ENCODE assay signal across 9 cellular contexts in genomic region chr17:7336240-7337175, GRCh38. TPM values are rescaled to one million over a fixed set of nuclear protein-coding genes. Genes with fewer than 3 reads are reported as not detected.
A peak's percentile ranks its signal among the peaks of the same experiment; 100 is the strongest.
DNase-seq lines count a peak whose midpoint lies in the region; ATAC-seq lines count a peak whose summit lies in the region.
"Had no signal": no experiment of that assay in that cellular context is flagged by ENCODE, and none has a peak within 500 bp of the region (broad histone marks: within the 10 kb centered on the region; RNA-seq: fewer than 3 reads in every experiment).

Gene ACAP1, plus strand, starts transcription at chr17:7336529. Its CDS starts 206 bp downstream, at chr17:7336735.

- peak within 1 kb of the TSS; percentile 93 for H3K27ac Mint-ChIP-seq in memory B cell

- peaks cover 9% of the 10 kb centered on the region for H3K36me3 Mint-ChIP-seq in memory B cell
- H3K36me3 Mint-ChIP-seq: brain had no signal

- peak within 1 kb of the TSS; percentile 88 for H3K4me3 Mint-ChIP-seq in memory B cell

- in situ Hi-C loops in G401 (cut with HindIII; ENCODE audit: low sequenced_read_pairs), result no loop called here

- H3K27me3 Mint-ChIP-seq in memory B cell, result no peaks in the 10 kb centered on the region

- H3K9me3 Mint-ChIP-seq in memory B cell, result no peaks in the 10 kb centered on the region
- H3K9me3 Mint-ChIP-seq: brain had no signal

- H3K4me1 Mint-ChIP-seq in memory B cell, result peaks cover 42% of the 10 kb centered on the region
- H3K4me1 Mint-ChIP-seq: brain had no signal

- ATAC-seq in GM21529 (IDR thresholded peaks at IDR 0.05; ENCODE audit: unreplicated experiment), result peak; percentile 62
- peak; percentile 95 for ATAC-seq in memory B cell (ENCODE audit: low read depth)

- DNase-seq in NOMO-1 treated with dmso at 0.1 percent for 144 hours (lab: John Stamatoyannopoulos, UW; ENCODE audit: unreplicated experiment) (peak; percentile 50), memory B cell (ENCODE audit: low spot score in 2 of 2) (peak; percentile 60 to 61), HuH-7 (ENCODE audit: low spot score) (no peak), G401 (ENCODE audit: low spot score) (no peak), NCI-H2029 treated with DMSO at 0.1 percent for 48 hours (lab: John Stamatoyannopoulos, UW) (no peak)
- DNase-seq in activated T-helper 1 cell treated with anti-CD3 and anti-CD28 coated beads, Interleukin-2, amount 50 U/mL, for 16 hours (ENCODE audit: low read depth in 1 of 2, low spot score in 1 of 2), result peak; percentile 71 to 83
- peak; percentile 69 to 83 (median 78) for DNase-seq in stimulated activated naive CD4-positive, alpha-beta T cell (lab: John Stamatoyannopoulos, UW)

RNA-seq across cellular contexts. Expression of gene ACAP1, which starts in this region (rescaled TPM):
- total RNA-seq in G401 (2014; rRNA removed; shearing (Covaris generic)), result 0.61 TPM in 1 of 2 replicates, not detected in the other

Comparison
In these comparisons a context has a peak if more than half of its experiments do, and no peak if none do; other contexts are left out.
1. DNase-seq: peak in NOMO-1 treated with dmso at 0.1 percent for 144 hours (single experiment), activated T-helper 1 cell treated with anti-CD3 and anti-CD28 coated beads, Interleukin-2, amount 50 U/mL, for 16 hours (2 of 2), memory B cell (2 of 2) and stimulated activated naive CD4-positive, alpha-beta T cell (6 of 6); none in HuH-7 (single experiment), G401 (single experiment) and NCI-H2029 treated with DMSO at 0.1 percent for 48 hours (single experiment).